Comparison of ENCODE assay signal across 10 cellular contexts in genomic region chr11:108269583-108269982, GRCh38.
"Had no signal": no experiment of that assay in that cellular context is flagged by ENCODE, and none has a peak within 500 bp of the region (broad histone marks: within the 10 kb centered on the region; RNA-seq: fewer than 3 reads in every experiment).

No MANE protein-coding gene starts in this region.

- H3K27ac ChIP-seq: heart left ventricle, left lung, SK-N-MC, skin epidermis, transverse colon had no signal

- H3K9me3 ChIP-seq: transverse colon had no signal

- H3K27me3 ChIP-seq: heart left ventricle, left lung, transverse colon had no signal

- H3K4me1 ChIP-seq: heart left ventricle, left lung, transverse colon had no signal

- ATAC-seq: heart left ventricle, left lung had no signal

- DNase-seq: activated CD4-positive, alpha-beta T cell treated with anti-CD3 and anti-CD28 coated beads, Interleukin-2, amount 50 U/mL, for 4 hours; activated naive CD8-positive, alpha-beta T cell treated with anti-CD3 and anti-CD28 coated beads, Interleukin-2, amount 10 ng/mL, durations not matched to agents 7 days and 5 days; foreskin melanocyte; heart left ventricle; islet precursor cell; left lung; stimulated activated CD4-positive, alpha-beta T cell treated with anti-CD3 and anti-CD28 coated beads, Interleukin-4, amount 100 ng/mL, for 4 hours; transverse colon had no signal

- H3K27me3 Mint-ChIP-seq: activated naive CD8-positive, alpha-beta T cell treated with anti-CD3 and anti-CD28 coated beads, Interleukin-2, amount 10 ng/mL, durations not matched to agents 7 days and 5 days had no signal

- H3K4me3 Mint-ChIP-seq: activated naive CD8-positive, alpha-beta T cell treated with anti-CD3 and anti-CD28 coated beads, Interleukin-2, amount 10 ng/mL, durations not matched to agents 7 days and 5 days had no signal

- H3K27ac Mint-ChIP-seq: activated naive CD8-positive, alpha-beta T cell treated with anti-CD3 and anti-CD28 coated beads, Interleukin-2, amount 10 ng/mL, durations not matched to agents 7 days and 5 days had no signal

- H3K4me3 ChIP-seq: heart left ventricle, left lung, SK-N-MC, skin epidermis, transverse colon had no signal
